In the genomic region with DNA sequence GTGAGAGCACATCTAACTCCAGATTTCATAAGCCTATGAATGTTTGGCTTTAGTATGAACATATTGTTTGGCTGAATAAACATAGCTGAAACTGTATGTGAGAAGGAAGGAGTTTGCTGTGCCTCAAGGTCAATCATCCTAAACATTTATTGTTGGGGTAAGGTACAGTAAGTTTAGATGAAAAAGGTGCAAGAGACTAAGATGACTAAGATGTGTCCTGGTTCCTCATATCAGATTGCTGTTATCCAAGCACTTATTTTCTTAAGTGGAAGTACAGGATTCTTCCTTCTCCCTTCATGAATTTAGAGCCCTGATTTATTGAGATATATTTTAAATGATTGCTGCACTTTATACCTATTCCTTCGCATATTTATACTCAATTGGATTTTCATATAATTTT, we compare ENCODE assay signal across 1 cellular context.
TF ChIP-seq lines count a peak whose summit lies in the region.

No MANE protein-coding gene starts in this region.

TF ChIP-seq in A549, 52 proteins besides CTCF, POLR2A, EP300 and RAD21 (continued from another document):
- TF ChIP-seq, protein P1, sequence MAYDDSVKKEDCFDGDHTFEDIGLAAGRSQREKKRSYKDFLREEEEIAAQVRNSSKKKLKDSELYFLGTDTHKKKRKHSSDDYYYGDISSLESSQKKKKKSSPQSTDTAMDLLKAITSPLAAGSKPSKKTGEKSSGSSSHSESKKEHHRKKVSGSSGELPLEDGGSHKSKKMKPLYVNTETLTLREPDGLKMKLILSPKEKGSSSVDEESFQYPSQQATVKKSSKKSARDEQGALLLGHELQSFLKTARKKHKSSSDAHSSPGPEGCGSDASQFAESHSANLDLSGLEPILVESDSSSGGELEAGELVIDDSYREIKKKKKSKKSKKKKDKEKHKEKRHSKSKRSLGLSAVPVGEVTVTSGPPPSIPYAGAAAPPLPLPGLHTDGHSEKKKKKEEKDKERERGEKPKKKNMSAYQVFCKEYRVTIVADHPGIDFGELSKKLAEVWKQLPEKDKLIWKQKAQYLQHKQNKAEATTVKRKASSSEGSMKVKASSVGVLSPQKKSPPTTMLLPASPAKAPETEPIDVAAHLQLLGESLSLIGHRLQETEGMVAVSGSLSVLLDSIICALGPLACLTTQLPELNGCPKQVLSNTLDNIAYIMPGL (CRISPR knock-in tag; IDR thresholded peaks at IDR 0.05; ENCODE audit: borderline replicate concordance), result no peak
